Comparison of ENCODE assay signal across 32 cellular contexts in the genomic region with DNA sequence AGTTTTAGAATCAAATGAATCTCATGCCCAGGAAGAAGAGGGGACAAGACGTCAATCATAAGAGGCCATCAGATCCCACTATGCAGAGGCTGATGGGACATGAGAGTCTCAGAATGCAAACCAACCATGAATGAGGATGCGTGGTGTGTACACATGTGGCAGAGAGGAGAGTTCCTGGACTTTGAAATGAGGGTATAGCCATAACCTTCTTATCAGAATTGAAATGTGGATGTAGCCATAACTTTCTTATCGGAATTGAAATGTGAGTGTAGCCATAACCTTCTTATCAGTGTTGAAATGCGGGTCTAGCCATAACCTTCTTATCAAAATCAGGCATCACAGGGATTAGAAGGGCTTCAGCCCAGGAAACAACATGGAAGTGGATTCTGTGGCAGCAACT.
"Had no signal": no experiment of that assay in that cellular context is flagged by ENCODE, and none has a peak within 500 bp of the region (broad histone marks: within the 10 kb centered on the region; RNA-seq: fewer than 3 reads in every experiment).

No MANE protein-coding gene starts in this region.

- DNase-seq: activated B cell treated with CpG ODN at 0.5 μM for 24 hours; activated CD4-positive, alpha-beta memory T cell treated with anti-CD3 and anti-CD28 coated beads, Interleukin-2, amount 10 ng/mL, durations not matched to agents 7 days and 5 days; activated CD4-positive, alpha-beta T cell treated with anti-CD3 and anti-CD28 coated beads for 36 hours; activated CD4-positive, alpha-beta T cell treated with anti-CD3 and anti-CD28 coated beads, Interleukin-2, amount 10 ng/mL, durations not matched to agents 7 days and 5 days; activated CD4-positive, alpha-beta T cell treated with anti-CD3 and anti-CD28 coated beads, Interleukin-2, amount 50 U/mL, for 4 hours; activated CD4-positive, CD25-positive, alpha-beta regulatory T cell treated with anti-CD3 and anti-CD28 coated beads, Interleukin-2, amount 50 U/mL, for 72 hours; activated CD8-positive, alpha-beta memory T cell treated with anti-CD3 and anti-CD28 coated beads, Interleukin-2, amount 50 U/mL, for 48 hours; activated gamma-delta T cell; activated naive CD4-positive, alpha-beta T cell; activated naive CD4-positive, alpha-beta T cell treated with anti-CD3 and anti-CD28 coated beads, Interleukin-2, amount 10 ng/mL, durations not matched to agents 7 days and 5 days; activated naive CD8-positive, alpha-beta T cell treated with anti-CD3 and anti-CD28 coated beads, Interleukin-2, amount 10 ng/mL, durations not matched to agents 7 days and 5 days; activated T-cell treated with anti-CD3 and anti-CD28 coated beads for 4 hours; activated T-cell treated with anti-CD3 and anti-CD28 coated beads, Interleukin-2, amount 50 U/mL, for 24 hours; activated T-cell treated with anti-CD3 and anti-CD28 coated beads, Interleukin-2, amount 50 U/mL, for 72 hours; central memory CD4-positive, alpha-beta T cell; cerebellar nuclear complex; dorsolateral prefrontal cortex; effector memory CD4-positive, alpha-beta T cell; endodermal cell; foreskin keratinocyte; gastrocnemius medialis; glutamatergic neuron; heart left ventricle; T-helper 17 cell; T1000; WERI-Rb-1 had no signal

- ATAC-seq: activated CD4-positive, alpha-beta T cell treated with anti-CD3 and anti-CD28 coated beads for 36 hours; activated naive CD4-positive, alpha-beta T cell treated with anti-CD3 and anti-CD28 coated beads, Interleukin-2, amount 50 U/mL, for 72 hours; activated T-cell treated with anti-CD3 and anti-CD28 coated beads, Interleukin-2, amount 50 U/mL, for 72 hours; esophagus mucosa; foreskin keratinocyte; gastrocnemius medialis; heart left ventricle; T-helper 17 cell had no signal

- H3K9me3 ChIP-seq: ascending aorta, breast epithelium, gastrocnemius medialis, heart left ventricle had no signal

- H3K27me3 ChIP-seq: ascending aorta, breast epithelium, cardiac muscle cell, foreskin keratinocyte, gastrocnemius medialis, heart left ventricle had no signal

- H3K4me1 ChIP-seq: ascending aorta, breast epithelium, foreskin keratinocyte, gastrocnemius medialis, heart left ventricle had no signal

- H3K4me3 ChIP-seq: ascending aorta, breast epithelium, cardiac muscle cell, coronary artery, dorsolateral prefrontal cortex, gastrocnemius medialis, heart left ventricle had no signal

- H3K36me3 ChIP-seq: ascending aorta, breast epithelium, cardiac muscle cell, gastrocnemius medialis, heart left ventricle, WERI-Rb-1 had no signal

- H3K27ac ChIP-seq: ascending aorta, breast epithelium, cardiac muscle cell, coronary artery, dorsolateral prefrontal cortex, foreskin keratinocyte, gastrocnemius medialis, heart left ventricle, WERI-Rb-1 had no signal
